16 cellular contexts compared by ENCODE assay signal in genomic region chr3:113274959-113275556, GRCh38.
DNase-seq lines count a peak whose midpoint lies in the region; ATAC-seq and TF ChIP-seq lines count a peak whose summit lies in the region.
"Had no signal": no experiment of that assay in that cellular context is flagged by ENCODE, and none has a peak within 500 bp of the region (broad histone marks: within the 10 kb centered on the region; RNA-seq: fewer than 3 reads in every experiment).

No MANE protein-coding gene starts in this region.

- TF ChIP-seq CTCF in nephron (IDR thresholded peaks at IDR 0.05; ENCODE audit: unreplicated experiment in 3 of 3) = no peak
- no peak for TF ChIP-seq CTCF in thoracic aorta (IDR thresholded peaks at IDR 0.05)
- TF ChIP-seq CTCF in RWPE1 (conservative IDR thresholded peaks at IDR 0.05; ENCODE audit: low read depth) = no peak
- no peak for TF ChIP-seq CTCF in left lung (IDR thresholded peaks at IDR 0.05)

- DNase-seq in NCI-H2196 (lab: John Stamatoyannopoulos, UW; ENCODE audit: unreplicated experiment) (peak; percentile 43), NCI-H2196 treated with DMSO at 0.1 percent for 48 hours (lab: John Stamatoyannopoulos, UW; ENCODE audit: unreplicated experiment) (no peak), caudate nucleus (lab: John Stamatoyannopoulos, UW) (no peak), thoracic aorta (ENCODE audit: low spot score) (no peak), RWPE1 (ENCODE audit: low spot score) (no peak), left lung (no peak)
- DNase-seq in activated T-helper 2 cell treated with anti-CD3 and anti-CD28 coated beads, Interferon-gamma antibody, Interleukin-2, Interleukin-4, amounts not matched to agents 10 μg/mL and 5 μg/mL and 100 μg/mL, durations not matched to agents 14 hours and 24 hours and 36 hours (ENCODE audit: low spot score) = no peak
- DNase-seq: activated CD4-positive, alpha-beta T cell treated with anti-CD3 and anti-CD28 coated beads, Interleukin-2, amount 50 U/mL, for 48 hours; activated T-cell treated with anti-CD3 and anti-CD28 coated beads, Interleukin-2, amount 50 U/mL, for 72 hours; CD8-positive, alpha-beta memory T cell; dermis blood vessel endothelial cell; NCI-H2081 treated with DMSO at 0.1 percent for 48 hours; stimulated activated CD4-positive, alpha-beta T cell treated with anti-CD3 and anti-CD28 coated beads, Interleukin-15, amount 100 ng/mL, for 24 hours; upper lobe of right lung had no signal

- H3K4me1 Mint-ChIP-seq in nephron = peaks cover 62% of the 10 kb centered on the region
- H3K4me1 Mint-ChIP-seq in activated T-helper 2 cell treated with anti-CD3 and anti-CD28 coated beads, Interferon-gamma antibody, Interleukin-2, Interleukin-4, amounts not matched to agents 10 μg/mL and 5 μg/mL and 100 μg/mL, durations not matched to agents 14 hours and 24 hours and 36 hours (ENCODE audit: low read depth) = peaks cover 5% of the 10 kb centered on the region

- H3K27ac ChIP-seq in caudate nucleus (ENCODE audit: low read depth, low read length) (peak overlapping the region; percentile 40), thoracic aorta (peak overlapping the region; percentile 80 to 87), RWPE1 (no peak overlapping the region), left lung (no peak overlapping the region)

- H3K27me3 ChIP-seq in thoracic aorta (replicated peaks; ENCODE audit: insufficient read depth) (no peaks in the 10 kb centered on the region), left lung (no peaks in the 10 kb centered on the region)
- H3K27me3 ChIP-seq: upper lobe of right lung had no signal

- peak overlapping the region; percentile 95 to 100 (median 96) for H3K27ac Mint-ChIP-seq in nephron
- no peak overlapping the region for H3K27ac Mint-ChIP-seq in activated T-helper 2 cell treated with anti-CD3 and anti-CD28 coated beads, Interferon-gamma antibody, Interleukin-2, Interleukin-4, amounts not matched to agents 10 μg/mL and 5 μg/mL and 100 μg/mL, durations not matched to agents 14 hours and 24 hours and 36 hours
- H3K27ac Mint-ChIP-seq: activated T-cell treated with anti-CD3 and anti-CD28 coated beads, Interleukin-2, amount 50 U/mL, for 72 hours; CD8-positive, alpha-beta memory T cell had no signal

- H3K36me3 ChIP-seq in thoracic aorta (no peaks in the 10 kb centered on the region), left lung (no peaks in the 10 kb centered on the region)
- H3K36me3 ChIP-seq: upper lobe of right lung had no signal

- intact Hi-C loops in activated T-helper 2 cell treated with anti-CD3 and anti-CD28 coated beads, Interferon-gamma antibody, Interleukin-2, Interleukin-4, amounts not matched to agents 10 μg/mL and 5 μg/mL and 100 μg/mL, durations not matched to agents 14 hours and 24 hours and 36 hours (cut with micrococcal nuclease) = no loop called here
- intact Hi-C loops in left lung (cut with DNase I) = no loop called here

- H3K9me3 ChIP-seq in thoracic aorta (no peaks in the 10 kb centered on the region), left lung (no peaks in the 10 kb centered on the region)
- H3K9me3 ChIP-seq: upper lobe of right lung had no signal

- peaks cover 7 to 24% of the 10 kb centered on the region in 2 donors for H3K4me1 ChIP-seq in thoracic aorta (ENCODE audit: control insufficient read depth in 1 of 2, low read depth in 2 of 2)
- H3K4me1 ChIP-seq in left lung = peaks cover 3 to 7% of the 10 kb centered on the region in 2 donors
- H3K4me1 ChIP-seq: parathyroid adenoma had no signal

- H3K36me3 Mint-ChIP-seq in nephron (ENCODE audit: low read depth) = peaks cover 83% of the 10 kb centered on the region
- H3K36me3 Mint-ChIP-seq in activated T-helper 2 cell treated with anti-CD3 and anti-CD28 coated beads, Interferon-gamma antibody, Interleukin-2, Interleukin-4, amounts not matched to agents 10 μg/mL and 5 μg/mL and 100 μg/mL, durations not matched to agents 14 hours and 24 hours and 36 hours (ENCODE audit: low read depth) = no peaks in the 10 kb centered on the region
- H3K36me3 Mint-ChIP-seq: CD8-positive, alpha-beta memory T cell had no signal

- POLR2A ChIA-PET in RWPE1 (lab: Yijun Ruan, JAX; ENCODE audit: low non-redundant PET) = no interaction called here

- ATAC-seq in thoracic aorta (ENCODE audit: insufficient number of reproducible peaks, low FRiP score, low read depth) = no peak
- no peak for ATAC-seq in left lung
- ATAC-seq: activated T-cell treated with anti-CD3 and anti-CD28 coated beads, Interleukin-2, amount 50 U/mL, for 72 hours; upper lobe of right lung had no signal

- no peaks in the 10 kb centered on the region for H3K27me3 Mint-ChIP-seq in nephron (ENCODE audit: low read depth)
- H3K27me3 Mint-ChIP-seq in activated T-helper 2 cell treated with anti-CD3 and anti-CD28 coated beads, Interferon-gamma antibody, Interleukin-2, Interleukin-4, amounts not matched to agents 10 μg/mL and 5 μg/mL and 100 μg/mL, durations not matched to agents 14 hours and 24 hours and 36 hours (ENCODE audit: low read depth) = no peaks in the 10 kb centered on the region

- CTCF ChIA-PET in RWPE1 (lab: Yijun Ruan, JAX) = interaction anchor here (0.8 kb wide), 1 partner anchor 224 kb away, joined by 3 read pairs; no protein-coding TSS in a partner anchor

- H3K4me3 ChIP-seq in thoracic aorta (no peak overlapping the region), left lung (no peak overlapping the region)
- H3K4me3 ChIP-seq: upper lobe of right lung had no signal

- H3K4me3 Mint-ChIP-seq in nephron = no peak overlapping the region
- H3K4me3 Mint-ChIP-seq in activated T-helper 2 cell treated with anti-CD3 and anti-CD28 coated beads, Interferon-gamma antibody, Interleukin-2, Interleukin-4, amounts not matched to agents 10 μg/mL and 5 μg/mL and 100 μg/mL, durations not matched to agents 14 hours and 24 hours and 36 hours (ENCODE audit: low read depth) = no peak overlapping the region
- H3K4me3 Mint-ChIP-seq: CD8-positive, alpha-beta memory T cell had no signal

- H3K9me3 Mint-ChIP-seq in nephron = no peaks in the 10 kb centered on the region
- no peaks in the 10 kb centered on the region for H3K9me3 Mint-ChIP-seq in activated T-helper 2 cell treated with anti-CD3 and anti-CD28 coated beads, Interferon-gamma antibody, Interleukin-2, Interleukin-4, amounts not matched to agents 10 μg/mL and 5 μg/mL and 100 μg/mL, durations not matched to agents 14 hours and 24 hours and 36 hours
- H3K9me3 Mint-ChIP-seq: activated T-cell treated with anti-CD3 and anti-CD28 coated beads, Interleukin-2, amount 50 U/mL, for 72 hours; CD8-positive, alpha-beta memory T cell had no signal

Comparison
In these comparisons a context has a peak if more than half of its experiments do, and no peak if none do; other contexts are left out.
1. H3K27ac ChIP-seq: peak in caudate nucleus (single experiment) and thoracic aorta (2 of 2); none in RWPE1 (single experiment) and left lung (0 of 2).